In the genomic region with DNA sequence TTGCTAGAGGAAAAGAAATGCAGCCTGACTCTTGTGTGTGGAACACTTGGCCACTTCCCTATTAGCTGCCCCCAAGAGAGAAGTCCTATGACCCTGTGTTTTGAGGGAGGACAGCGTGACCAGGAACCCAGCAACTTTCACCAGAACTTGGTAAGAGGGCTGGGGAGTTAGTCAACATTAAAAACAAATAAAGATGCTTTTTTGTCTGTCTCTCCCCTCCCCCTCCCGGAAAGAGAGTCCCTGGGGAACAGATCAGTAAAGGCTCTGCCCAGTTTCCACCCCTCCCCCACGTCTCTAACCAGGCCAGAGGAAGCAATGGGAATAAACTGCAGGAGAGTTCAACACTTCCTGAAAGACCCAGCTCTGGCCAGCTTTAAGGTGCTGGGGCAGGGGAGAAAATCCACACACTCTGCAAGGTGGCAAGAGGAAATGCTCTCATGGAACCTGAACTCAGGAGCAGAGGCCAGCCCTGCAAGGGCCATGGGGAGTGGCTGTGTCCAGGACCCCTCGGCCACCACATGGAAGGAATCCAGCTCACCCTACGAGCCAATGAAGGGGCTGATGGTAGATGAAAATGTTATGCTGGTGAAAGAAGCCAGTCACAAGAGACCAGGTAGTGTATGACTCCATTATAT, we compare ENCODE assay signal across 10 cellular contexts. TPM values are rescaled to one million over a fixed set of nuclear protein-coding genes. Genes with fewer than 3 reads are reported as not detected.
DNase-seq lines count a peak whose midpoint lies in the region; ATAC-seq, FAIRE-seq and TF ChIP-seq lines count a peak whose summit lies in the region.
"Had no signal": no experiment of that assay in that cellular context is flagged by ENCODE, and none has a peak within 500 bp of the region (broad histone marks: within the 10 kb centered on the region; RNA-seq: fewer than 3 reads in every experiment).

No MANE protein-coding gene starts in this region.

- BruUV-seq in HepG2 (replicated peaks; lab: Mats Ljungman, UMichigan), result no TSS peak

- in situ Hi-C loops in HepG2 (cut with HindIII; ENCODE audit: extremely low pct_ligation_motif_present, low pct_unique_long_range_greater_than_20kb), result no loop called here

- H3K4me3 Mint-ChIP-seq in activated T-helper 1 cell treated with anti-CD3 and anti-CD28 coated beads, Interleukin-12 subunit alpha, Interleukin-12 subunit beta, Interleukin-2, Interleukin-4 antibody, amounts not matched to agents 30 ng/mL and 10 ng/mL and 1 ng/mL, durations not matched to agents 14 hours and 24 hours and 36 hours, result no peak overlapping the region
- H3K4me3 Mint-ChIP-seq: activated naive CD8-positive, alpha-beta T cell treated with anti-CD3 and anti-CD28 coated beads for 36 hours had no signal

- POLR2A ChIA-PET in HepG2 (lab: Yijun Ruan, JAX), result interaction anchor here (0.9 to 3.5 kb wide), 11 partner anchors 9 to 53 kb away, joined by 3 to 30 read pairs (median 6); a partner anchor contains a TSS

- CTCF ChIA-PET in HepG2 (lab: Yijun Ruan, JAX; ENCODE audit: low intra/inter-chr PET ratio, low total read pairs), result no interaction called here

- peak overlapping the region; percentile 79 for H3K4me2 ChIP-seq in HepG2 (ENCODE audit: low read depth, low read length)

- no peaks in the 10 kb centered on the region for H3K36me3 ChIP-seq in HUES48 (ENCODE audit: control insufficient read depth, insufficient read depth, low read length)
- no peaks in the 10 kb centered on the region; a peak in 1 of 5 replicates for H3K36me3 ChIP-seq in HepG2 (replicated peaks in 1 of 2; ENCODE audit: control insufficient read depth in 1 of 2, insufficient read depth in 2 of 2, low read length in 2 of 2)
- H3K36me3 ChIP-seq in suprapubic skin, result no peaks in the 10 kb centered on the region

- peaks cover 22% of the 10 kb centered on the region for H4K20me1 ChIP-seq in HepG2 (ENCODE audit: insufficient read depth, low read length)

- peak; percentile 79 for ATAC-seq in HepG2

- H3K36me3 Mint-ChIP-seq in activated T-helper 1 cell treated with anti-CD3 and anti-CD28 coated beads, Interleukin-12 subunit alpha, Interleukin-12 subunit beta, Interleukin-2, Interleukin-4 antibody, amounts not matched to agents 30 ng/mL and 10 ng/mL and 1 ng/mL, durations not matched to agents 14 hours and 24 hours and 36 hours (ENCODE audit: low read depth), result no peaks in the 10 kb centered on the region

- peak; percentile 40; the same call in 1 of the 2 replicates for TF ChIP-seq RAD21 in HepG2 (CRISPR knock-in tag; IDR thresholded peaks at IDR 0.05)

- H3K9me3 ChIP-seq in HUES48 (ENCODE audit: control insufficient read depth, insufficient read depth, low read length), result 0 out of 2 replicates have a peak, but pooled peaks cover 4% of the 10 kb centered on the region
- H3K9me3 ChIP-seq in HepG2 (ENCODE audit: low read length), result no peaks in the 10 kb centered on the region
- no peaks in the 10 kb centered on the region for H3K9me3 ChIP-seq in suprapubic skin

- DNase-seq in cardiac fibroblast (ENCODE audit: low read depth in 2 of 2) (peak; percentile 86 to 87), HepG2 (ENCODE audit: low spot score) (peak; percentile 88), suprapubic skin (ENCODE audit: low spot score in 2 of 2) (peak in 1 of 2 donors; percentile 66), GOT3 (lab: John Stamatoyannopoulos, UW) (no peak), NCI-H526 treated with DMSO at 0.1 percent for 48 hours (lab: John Stamatoyannopoulos, UW) (no peak), activated gamma-delta T cell treated with Interleukin-2 at 50 U/mL for 16 hours (no peak)
- no peak for DNase-seq in activated T-helper 1 cell treated with anti-CD3 and anti-CD28 coated beads, Interleukin-12 subunit alpha, Interleukin-12 subunit beta, Interleukin-2, Interleukin-4 antibody, amounts not matched to agents 30 ng/mL and 10 ng/mL and 1 ng/mL, durations not matched to agents 14 hours and 24 hours and 36 hours (ENCODE audit: low spot score)
- DNase-seq: activated naive CD8-positive, alpha-beta T cell treated with anti-CD3 and anti-CD28 coated beads for 36 hours; stimulated activated CD4-positive, alpha-beta T cell treated with anti-CD3 and anti-CD28 coated beads, Interleukin-2, amount 100 ng/mL, for 48 hours had no signal

- no peak overlapping the region for H2AFZ ChIP-seq in HepG2 (ENCODE audit: low read length)

- WGBS in HepG2 (ENCODE audit: low lambda C conversion rate), result 6% methylated on average over 5 of the region's 5 CpGs
- WGBS in suprapubic skin, result 53% methylated on average over 5 of the region's 5 CpGs

- peak in 1 of 2 experiments; percentile 79; a peak in 2 of 4 replicates for TF ChIP-seq EP300 in HepG2 (IDR thresholded peaks at IDR 0.05; ENCODE audit: low read depth in 2 of 2, low read length in 2 of 2)
- TF ChIP-seq EP300 in HepG2 (CRISPR knock-in tag; IDR thresholded peaks at IDR 0.05; ENCODE audit: borderline replicate concordance), result no peak; the same call in 1 of the 2 replicates
- no peak for TF ChIP-seq EP300 in suprapubic skin (IDR thresholded peaks at IDR 0.05)

- peaks cover 97% of the 10 kb centered on the region for H3K79me2 ChIP-seq in HepG2 (ENCODE audit: insufficient read depth, low read length)

- peaks cover 9% of the 10 kb centered on the region for H3K27me3 Mint-ChIP-seq in activated T-helper 1 cell treated with anti-CD3 and anti-CD28 coated beads, Interleukin-12 subunit alpha, Interleukin-12 subunit beta, Interleukin-2, Interleukin-4 antibody, amounts not matched to agents 30 ng/mL and 10 ng/mL and 1 ng/mL, durations not matched to agents 14 hours and 24 hours and 36 hours (ENCODE audit: insufficient read depth)
- H3K27me3 Mint-ChIP-seq: activated naive CD8-positive, alpha-beta T cell treated with anti-CD3 and anti-CD28 coated beads for 36 hours had no signal

- H3K9ac ChIP-seq in HUES48 (ENCODE audit: low read depth, low read length), result no peak overlapping the region
- peak overlapping the region; percentile 52 for H3K9ac ChIP-seq in HepG2 (ENCODE audit: insufficient read depth, low read depth, low read length)

- peak; percentile 83 for FAIRE-seq in HepG2 (lab: Jason Lieb, UNC)

- H3K4me1 ChIP-seq in HUES48 (ENCODE audit: control insufficient read depth, insufficient read depth, low read length) (peaks cover 28% of the 10 kb centered on the region), HepG2 (ENCODE audit: insufficient read depth, low read length) (peaks cover 94% of the 10 kb centered on the region), suprapubic skin (peaks cover 51% of the 10 kb centered on the region)

- H3K4me3 ChIP-seq in HUES48 (ENCODE audit: low read depth, low read length), result peak overlapping the region; percentile 7; the same call in 1 of the 2 replicates
- H3K4me3 ChIP-seq in cardiac fibroblast (replicated peaks in 1 of 2; ENCODE audit: low read depth in 2 of 2, low read length in 2 of 2), result no peak overlapping the region
- H3K4me3 ChIP-seq in HepG2 (replicated peaks in 1 of 3; ENCODE audit: insufficient read depth in 1 of 3, low read depth in 2 of 3, low read length in 3 of 3), result peak overlapping the region; percentile 2 to 29 (median 21); a peak in 3 of 6 replicates
- no peak overlapping the region for H3K4me3 ChIP-seq in suprapubic skin

- no peak overlapping the region for H3K27ac Mint-ChIP-seq in activated T-helper 1 cell treated with anti-CD3 and anti-CD28 coated beads, Interleukin-12 subunit alpha, Interleukin-12 subunit beta, Interleukin-2, Interleukin-4 antibody, amounts not matched to agents 30 ng/mL and 10 ng/mL and 1 ng/mL, durations not matched to agents 14 hours and 24 hours and 36 hours
- H3K27ac Mint-ChIP-seq: activated naive CD8-positive, alpha-beta T cell treated with anti-CD3 and anti-CD28 coated beads for 36 hours had no signal

- H3K4me1 Mint-ChIP-seq in activated T-helper 1 cell treated with anti-CD3 and anti-CD28 coated beads, Interleukin-12 subunit alpha, Interleukin-12 subunit beta, Interleukin-2, Interleukin-4 antibody, amounts not matched to agents 30 ng/mL and 10 ng/mL and 1 ng/mL, durations not matched to agents 14 hours and 24 hours and 36 hours (ENCODE audit: low read depth), result no peaks in the 10 kb centered on the region
- H3K4me1 Mint-ChIP-seq: activated naive CD8-positive, alpha-beta T cell treated with anti-CD3 and anti-CD28 coated beads for 36 hours had no signal

- peak overlapping the region; percentile 73 for H3K27ac ChIP-seq in HUES48 (ENCODE audit: low read depth, low read length)
- H3K27ac ChIP-seq in HepG2 (ENCODE audit: extremely low read length, insufficient read depth, low read length), result peak overlapping the region; percentile 81
- peak overlapping the region; percentile 50 for H3K27ac ChIP-seq in suprapubic skin

- intact Hi-C loops in HepG2 (cut with micrococcal nuclease; ENCODE audit: unreplicated experiment), result no loop called here
- intact Hi-C loops in activated T-helper 1 cell treated with anti-CD3 and anti-CD28 coated beads, Interleukin-12 subunit alpha, Interleukin-12 subunit beta, Interleukin-2, Interleukin-4 antibody, amounts not matched to agents 30 ng/mL and 10 ng/mL and 1 ng/mL, durations not matched to agents 14 hours and 24 hours and 36 hours (cut with micrococcal nuclease), result no loop called here

- H3K27me3 ChIP-seq in HUES48 (ENCODE audit: control insufficient read depth, insufficient read depth, low read length), result no peaks in the 10 kb centered on the region
- H3K27me3 ChIP-seq in HepG2 (ENCODE audit: control insufficient read depth in 1 of 2, insufficient read depth in 2 of 2, low read length in 2 of 2), result no peaks in the 10 kb centered on the region
- H3K27me3 ChIP-seq in suprapubic skin, result no peaks in the 10 kb centered on the region

- TF ChIP-seq CTCF in cardiac fibroblast (IDR thresholded peaks at IDR 0.05; ENCODE audit: low read depth, low read length) (no peak), HepG2 (CRISPR knock-in tag; IDR thresholded peaks at IDR 0.05) (0 out of 2 replicates have a peak, but pooled peaks have one; percentile 10), suprapubic skin (IDR thresholded peaks at IDR 0.05) (no peak)

- TF ChIP-seq POLR2A in HepG2 (IDR thresholded peaks at IDR 0.05; ENCODE audit: insufficient read depth in 1 of 2, low read depth in 2 of 2, low read length in 2 of 2), result no peak
- no peak for TF ChIP-seq POLR2A in suprapubic skin (IDR thresholded peaks at IDR 0.05)

- H3K9me3 Mint-ChIP-seq in activated T-helper 1 cell treated with anti-CD3 and anti-CD28 coated beads, Interleukin-12 subunit alpha, Interleukin-12 subunit beta, Interleukin-2, Interleukin-4 antibody, amounts not matched to agents 30 ng/mL and 10 ng/mL and 1 ng/mL, durations not matched to agents 14 hours and 24 hours and 36 hours, result no peaks in the 10 kb centered on the region
- H3K9me3 Mint-ChIP-seq: activated naive CD8-positive, alpha-beta T cell treated with anti-CD3 and anti-CD28 coated beads for 36 hours had no signal

RNA-seq across cellular contexts. Expression of a gene that starts 21.5 kb away (rescaled TPM):
- total RNA-seq in HepG2 (2016; rRNA removed; fragmentation: Illumina TruSeq; extraction: Trizol) (11.3 and 11.9 TPM in 2 replicates), suprapubic skin (10 to 100 TPM; 55.7 to 71.8 (median 66.8) TPM)
- 4.0 and 4.5 TPM in 2 replicates for total RNA-seq in HepG2 (2016; cell fraction: cytosol; rRNA removed; fragmentation: Illumina TruSeq; extraction: Trizol; ENCODE audit: low read depth)
- total RNA-seq in HepG2 (2016; cell fraction: insoluble cytoplasmic fraction; rRNA removed; fragmentation: Illumina TruSeq; extraction: Trizol), result 9.8 and 11.8 TPM in 2 replicates
- 5.9 and 6.1 TPM in 2 replicates for total RNA-seq in HepG2 (2016; cell fraction: membrane; rRNA removed; fragmentation: Illumina TruSeq; extraction: Trizol)
- total RNA-seq in HepG2 (2016; cell fraction: nucleus; rRNA removed; fragmentation: Illumina TruSeq; extraction: Trizol), result 16.3 and 19.2 TPM in 2 replicates
- 11.1 and 12.3 TPM in 2 replicates for polyA plus RNA-seq in HepG2 (2011; rRNA removed)
- 6.6 and 7.4 TPM in 2 replicates for polyA plus RNA-seq in HepG2 (2011; cell fraction: cytosol; rRNA removed)
- 57.1 and 64.0 TPM in 2 replicates for polyA plus RNA-seq in HepG2 (2011; cell fraction: nucleus; rRNA removed)
- 17.1 and 19.3 TPM in 2 replicates for polyA plus RNA-seq in HepG2 (2012)
- polyA plus RNA-seq in HepG2 (2016; cell fraction: cytosol; fragmentation: Illumina TruSeq; extraction: Trizol; ENCODE audit: low read depth), result 0.71 and 0.86 TPM in 2 replicates
- polyA plus RNA-seq in HepG2 (2016; cell fraction: insoluble cytoplasmic fraction; fragmentation: Illumina TruSeq; extraction: Trizol; ENCODE audit: low read depth), result 12.9 and 16.7 TPM in 2 replicates
- 3.4 and 3.5 TPM in 2 replicates for polyA plus RNA-seq in HepG2 (2016; cell fraction: membrane; fragmentation: Illumina TruSeq; extraction: Trizol; ENCODE audit: low read depth)
- 64.6 and 72.1 TPM in 2 replicates for polyA plus RNA-seq in HepG2 (2016; cell fraction: nucleus; fragmentation: Illumina TruSeq; extraction: Trizol; ENCODE audit: insufficient read depth, low read depth)
- 15.4 and 19.2 TPM in 2 replicates for polyA minus RNA-seq in HepG2 (2011; rRNA and poly(A)+ RNA removed; ENCODE audit: low replicate concordance)
- polyA minus RNA-seq in HepG2 (2011; cell fraction: cytosol; rRNA and poly(A)+ RNA removed), result 13.5 and 14.3 TPM in 2 replicates
- polyA minus RNA-seq in HepG2 (2011; cell fraction: nucleus; rRNA and poly(A)+ RNA removed), result 19.7 and 22.9 TPM in 2 replicates
- total RNA-seq in activated T-helper 1 cell treated with anti-CD3 and anti-CD28 coated beads, Interleukin-12 subunit alpha, Interleukin-12 subunit beta, Interleukin-2, Interleukin-4 antibody, amounts not matched to agents 30 ng/mL and 10 ng/mL and 1 ng/mL, durations not matched to agents 14 hours and 24 hours and 36 hours, result 9.6 and 10.4 TPM in 2 replicates

Comparison
In these comparisons a context has a peak if more than half of its experiments do, and no peak if none do; other contexts are left out.
1. H3K4me3 ChIP-seq: peak in HUES48 (single experiment) and HepG2 (3 of 3); none in cardiac fibroblast (0 of 2) and suprapubic skin (single experiment).
2. DNase-seq: peak in cardiac fibroblast (2 of 2) and HepG2 (single experiment); none in GOT3 (single experiment), NCI-H526 treated with DMSO at 0.1 percent for 48 hours (single experiment), activated gamma-delta T cell treated with Interleukin-2 at 50 U/mL for 16 hours (single experiment) and activated T-helper 1 cell treated with anti-CD3 and anti-CD28 coated beads, Interleukin-12 subunit alpha, Interleukin-12 subunit beta, Interleukin-2, Interleukin-4 antibody, amounts not matched to agents 30 ng/mL and 10 ng/mL and 1 ng/mL, durations not matched to agents 14 hours and 24 hours and 36 hours (single experiment).
3. Peak in every context shown above with its lines, with median percentiles within 50 percentile points of each other: H3K27ac ChIP-seq.